In genomic region chr2:96151595-96152300, GRCh38 we compare ENCODE assay signal across 20 cellular contexts. TPM values are rescaled to one million over a fixed set of nuclear protein-coding genes. Genes with fewer than 3 reads are reported as not detected.
DNase-seq lines count a peak whose midpoint lies in the region; ATAC-seq and TF ChIP-seq lines count a peak whose summit lies in the region.
"Had no signal": no experiment of that assay in that cellular context is flagged by ENCODE, and none has a peak within 500 bp of the region (broad histone marks: within the 10 kb centered on the region; RNA-seq: fewer than 3 reads in every experiment).

No MANE protein-coding gene starts in this region.

- TF ChIP-seq CTCF in OCI-LY7 (conservative IDR thresholded peaks at IDR 0.05; ENCODE audit: low read length) (no peak), endothelial cell (IDR thresholded peaks at IDR 0.05; ENCODE audit: unreplicated experiment) (no peak), A673 (conservative IDR thresholded peaks at IDR 0.05; ENCODE audit: low read depth, low read length) (no peak)

- no peak overlapping the region for H3K4me3 ChIP-seq in OCI-LY7 (ENCODE audit: low read depth, low read length, poor library complexity, severe bottlenecking)
- no peak overlapping the region for H3K4me3 ChIP-seq in A673 (ENCODE audit: low read depth, low read length, poor library complexity, severe bottlenecking)
- H3K4me3 ChIP-seq: sigmoid colon had no signal

- H3K27me3 Mint-ChIP-seq in activated naive CD8-positive, alpha-beta T cell = no peaks in the 10 kb centered on the region
- no peaks in the 10 kb centered on the region for H3K27me3 Mint-ChIP-seq in activated naive CD8-positive, alpha-beta T cell treated with anti-CD3 and anti-CD28 coated beads, Interleukin-2, amount 50 U/mL, for 24 hours
- H3K27me3 Mint-ChIP-seq in endothelial cell (ENCODE audit: unreplicated experiment) = peaks cover 5% of the 10 kb centered on the region

- no peak for ATAC-seq in activated naive CD8-positive, alpha-beta T cell treated with anti-CD3 and anti-CD28 coated beads, Interleukin-2, amount 50 U/mL, for 24 hours
- ATAC-seq in stimulated activated effector memory CD8-positive, alpha-beta T cell treated with anti-CD3 and anti-CD28 coated beads, Interleukin-12 subunit alpha, Interleukin-12 subunit beta, amount 100 ng/mL, for 72 hours = no peak
- ATAC-seq: Panc1 had no signal

- no peaks in the 10 kb centered on the region for H3K9me2 ChIP-seq in OCI-LY7 (ENCODE audit: insufficient read depth, low read length)

- BruUV-seq in OCI-LY7 (replicated peaks; lab: Mats Ljungman, UMichigan) (no TSS peak), A673 (replicated peaks; lab: Mats Ljungman, UMichigan) (no TSS peak)

- no peak overlapping the region for H3K4me3 Mint-ChIP-seq in activated naive CD8-positive, alpha-beta T cell
- no peak overlapping the region for H3K4me3 Mint-ChIP-seq in activated naive CD8-positive, alpha-beta T cell treated with anti-CD3 and anti-CD28 coated beads, Interleukin-2, amount 50 U/mL, for 24 hours
- no peak overlapping the region for H3K4me3 Mint-ChIP-seq in endothelial cell (ENCODE audit: unreplicated experiment)
- no peak overlapping the region for H3K4me3 Mint-ChIP-seq in stimulated activated effector memory CD8-positive, alpha-beta T cell treated with anti-CD3 and anti-CD28 coated beads, Interleukin-12 subunit alpha, Interleukin-12 subunit beta, amount 100 ng/mL, for 72 hours
- H3K4me3 Mint-ChIP-seq: HFFc6 had no signal

- H3K27me3 ChIP-seq in A673 (replicated peaks; ENCODE audit: insufficient read depth, low read depth, low read length, poor library complexity) = no peaks in the 10 kb centered on the region

- no peaks in the 10 kb centered on the region for H3K9me3 Mint-ChIP-seq in activated naive CD8-positive, alpha-beta T cell (ENCODE audit: low read depth)
- H3K9me3 Mint-ChIP-seq in activated naive CD8-positive, alpha-beta T cell treated with anti-CD3 and anti-CD28 coated beads, Interleukin-2, amount 50 U/mL, for 24 hours = no peaks in the 10 kb centered on the region
- H3K9me3 Mint-ChIP-seq in endothelial cell (ENCODE audit: unreplicated experiment) = no peaks in the 10 kb centered on the region
- H3K9me3 Mint-ChIP-seq in stimulated activated effector memory CD8-positive, alpha-beta T cell treated with anti-CD3 and anti-CD28 coated beads, Interleukin-12 subunit alpha, Interleukin-12 subunit beta, amount 100 ng/mL, for 72 hours = no peaks in the 10 kb centered on the region
- H3K9me3 Mint-ChIP-seq: HFFc6 had no signal

- H3K27ac ChIP-seq in OCI-LY7 (ENCODE audit: low read depth, low read length, poor library complexity, severe bottlenecking) (peak overlapping the region; percentile 10), A673 (ENCODE audit: low read depth, low read length, poor library complexity, severe bottlenecking) (no peak overlapping the region)
- H3K27ac ChIP-seq: KMS-11, sigmoid colon had no signal

- POLR2A ChIA-PET in OCI-LY7 (lab: Charles Lee) (interaction anchor here (1.3 to 2.1 kb wide), 2 partner anchors 11 to 16 kb away, joined by 3 to 10 read pairs; no protein-coding TSS in a partner anchor), A673 (lab: Charles Lee; ENCODE audit: low non-redundant PET) (no interaction called here)

- intact Hi-C loops in OCI-LY7 (cut with micrococcal nuclease; ENCODE audit: unreplicated experiment) = no loop called here
- intact Hi-C loops in A673 (cut with micrococcal nuclease; ENCODE audit: unreplicated experiment) = no loop called here

- CTCF ChIA-PET in OCI-LY7 (lab: Charles Lee; ENCODE audit: unreplicated experiment) = no interaction called here
- CTCF ChIA-PET in A673 (lab: Charles Lee) = interaction anchor here (0.5 to 0.6 kb wide), 2 partner anchors 13 to 15 kb away, joined by 3 to 10 read pairs; no protein-coding TSS in a partner anchor

- H4K20me1 ChIP-seq in OCI-LY7 (ENCODE audit: insufficient read depth, low read length) = no peaks in the 10 kb centered on the region

- no peaks in the 10 kb centered on the region for H3K36me3 Mint-ChIP-seq in activated naive CD8-positive, alpha-beta T cell
- no peaks in the 10 kb centered on the region for H3K36me3 Mint-ChIP-seq in activated naive CD8-positive, alpha-beta T cell treated with anti-CD3 and anti-CD28 coated beads, Interleukin-2, amount 50 U/mL, for 24 hours (ENCODE audit: low read depth)
- H3K36me3 Mint-ChIP-seq in endothelial cell (ENCODE audit: low read depth, unreplicated experiment) = no peaks in the 10 kb centered on the region
- peaks cover 9% of the 10 kb centered on the region for H3K36me3 Mint-ChIP-seq in stimulated activated effector memory CD8-positive, alpha-beta T cell treated with anti-CD3 and anti-CD28 coated beads, Interleukin-12 subunit alpha, Interleukin-12 subunit beta, amount 100 ng/mL, for 72 hours

- H3K27ac Mint-ChIP-seq in activated naive CD8-positive, alpha-beta T cell = peak overlapping the region; percentile 47
- H3K27ac Mint-ChIP-seq in activated naive CD8-positive, alpha-beta T cell treated with anti-CD3 and anti-CD28 coated beads, Interleukin-2, amount 50 U/mL, for 24 hours = no peak overlapping the region
- peak overlapping the region; percentile 49 for H3K27ac Mint-ChIP-seq in endothelial cell (ENCODE audit: unreplicated experiment)
- peak overlapping the region; percentile 84 for H3K27ac Mint-ChIP-seq in stimulated activated effector memory CD8-positive, alpha-beta T cell treated with anti-CD3 and anti-CD28 coated beads, Interleukin-12 subunit alpha, Interleukin-12 subunit beta, amount 100 ng/mL, for 72 hours
- H3K27ac Mint-ChIP-seq: HFFc6 had no signal

- H3K36me3 ChIP-seq in OCI-LY7 (ENCODE audit: insufficient read depth, low read length) (no peaks in the 10 kb centered on the region), A673 (ENCODE audit: insufficient read depth, low read length, poor library complexity, severe bottlenecking) (no peaks in the 10 kb centered on the region)
- H3K36me3 ChIP-seq: sigmoid colon had no signal

- no peak overlapping the region for H2AFZ ChIP-seq in OCI-LY7 (ENCODE audit: low read length)

- no peak overlapping the region for H3K4me2 ChIP-seq in OCI-LY7 (ENCODE audit: low read length)
- H3K4me2 ChIP-seq: KMS-11 had no signal

- H3K79me2 ChIP-seq in OCI-LY7 (ENCODE audit: insufficient read depth, low read depth, low read length) = no peaks in the 10 kb centered on the region

- H3K4me1 ChIP-seq in OCI-LY7 (ENCODE audit: insufficient read depth, low read length, poor library complexity, severe bottlenecking) (peaks cover 92% of the 10 kb centered on the region), A673 (ENCODE audit: insufficient read depth, low read length, poor library complexity, severe bottlenecking) (peaks cover 9% of the 10 kb centered on the region)

- no peak for DNase-seq in activated naive CD8-positive, alpha-beta T cell treated with anti-CD3 and anti-CD28 coated beads, Interleukin-2, amount 50 U/mL, for 24 hours
- no peak for DNase-seq in OCI-LY7 (ENCODE audit: low spot score)
- DNase-seq in endothelial cell (ENCODE audit: low spot score) = no peak
- no peak for DNase-seq in stimulated activated effector memory CD8-positive, alpha-beta T cell treated with anti-CD3 and anti-CD28 coated beads, Interleukin-12 subunit alpha, Interleukin-12 subunit beta, amount 100 ng/mL, for 72 hours (ENCODE audit: low spot score in 2 of 2)
- no peak for DNase-seq in SKM-1 treated with dmso at 0.1 percent for 144 hours (lab: John Stamatoyannopoulos, UW; ENCODE audit: unreplicated experiment)
- DNase-seq in A673 (ENCODE audit: low spot score) = no peak
- DNase-seq in SW 1271 (lab: John Stamatoyannopoulos, UW) = no peak
- DNase-seq: central memory CD4-positive, alpha-beta T cell; DMS 273 treated with DMSO at 0.1 percent for 48 hours; effector memory CD4-positive, alpha-beta T cell; GDM1; HFFc6; hippocampal formation; NCI-H1105 had no signal

- H3K4me1 Mint-ChIP-seq in activated naive CD8-positive, alpha-beta T cell (ENCODE audit: low read depth) = peaks cover 85% of the 10 kb centered on the region
- H3K4me1 Mint-ChIP-seq in activated naive CD8-positive, alpha-beta T cell treated with anti-CD3 and anti-CD28 coated beads, Interleukin-2, amount 50 U/mL, for 24 hours = peaks cover 90% of the 10 kb centered on the region
- H3K4me1 Mint-ChIP-seq in endothelial cell (ENCODE audit: unreplicated experiment) = peaks cover 7% of the 10 kb centered on the region
- peaks cover 88% of the 10 kb centered on the region for H3K4me1 Mint-ChIP-seq in stimulated activated effector memory CD8-positive, alpha-beta T cell treated with anti-CD3 and anti-CD28 coated beads, Interleukin-12 subunit alpha, Interleukin-12 subunit beta, amount 100 ng/mL, for 72 hours

- H3K9me3 ChIP-seq in OCI-LY7 (ENCODE audit: low read length) (no peaks in the 10 kb centered on the region), A673 (ENCODE audit: low read depth, low read length, poor library complexity, severe bottlenecking) (no peaks in the 10 kb centered on the region)
- H3K9me3 ChIP-seq: sigmoid colon had no signal

RNA-seq across cellular contexts. Expression of gene DUSP2, which starts 6.5 kb away (rescaled TPM):
- total RNA-seq in OCI-LY7 (2014; rRNA removed; shearing (Covaris generic)) = 94.7 and 110 TPM in 2 replicates
- total RNA-seq in OCI-LY7 (2022) (31.2 and 37.3 TPM in 2 replicates), endothelial cell (ENCODE audit: unreplicated experiment) (not detected), A673 (2021) (0.50 and 1.4 TPM in 2 replicates)

RNA-seq across cellular contexts. Expression of gene ASTL, which starts 13.4 kb away (rescaled TPM):
- total RNA-seq in OCI-LY7 (2014; rRNA removed; shearing (Covaris generic)) = 0.46 TPM in 1 of 2 replicates, not detected in the other
- total RNA-seq in OCI-LY7 (2022) (0.49 TPM in 1 of 2 replicates, not detected in the other), endothelial cell (ENCODE audit: unreplicated experiment) (not detected), A673 (2021) (not detected in 2 replicates)
- total RNA-seq: osteoblast, sigmoid colon, temporal lobe had no signal

RNA-seq across cellular contexts. Expression of gene ADRA2B, which starts 35.4 kb away (rescaled TPM):
- total RNA-seq in OCI-LY7 (2014; rRNA removed; shearing (Covaris generic)) = 0.06 TPM in 1 of 2 replicates, not detected in the other
- total RNA-seq in OCI-LY7 (2022) = 0.11 TPM in 1 of 2 replicates, not detected in the other
- total RNA-seq in endothelial cell (ENCODE audit: unreplicated experiment) = 0.46 TPM
- 0.11 TPM in 1 of 2 replicates, not detected in the other for total RNA-seq in A673 (2021)
- total RNA-seq: HFFc6, temporal lobe had no signal

RNA-seq across cellular contexts. Expression of gene STARD7, which starts 56.9 kb away (rescaled TPM):
- 208 and 239 TPM in 2 replicates for total RNA-seq in OCI-LY7 (2014; rRNA removed; shearing (Covaris generic))
- total RNA-seq in OCI-LY7 (2022) = 186 and 206 TPM in 2 replicates
- total RNA-seq in endothelial cell (ENCODE audit: unreplicated experiment) = 83.4 TPM
- 189 and 201 TPM in 2 replicates for total RNA-seq in A673 (2021)

Comparison
In these comparisons a context has a peak if more than half of its experiments do, and no peak if none do; other contexts are left out.
1. RNA of gene DUSP2, which starts 6.5 kb away (total RNA-seq): 31.2 to 110 TPM in OCI-LY7; 0.50 to 1.4 TPM in A673 and not detected in endothelial cell (single experiment); every median in the first group is over 10 times any median in the second.